ENCODE assay signal across 6 cellular contexts in genomic region chr1:153968000-153968363, GRCh38. TPM values are rescaled to one million over a fixed set of nuclear protein-coding genes. Genes with fewer than 3 reads are reported as not detected.
DNase-seq lines count a peak whose midpoint lies in the region; ATAC-seq lines count a peak whose summit lies in the region.

No MANE protein-coding gene starts in this region.

- peaks cover 16% of the 10 kb centered on the region for H3K36me3 Mint-ChIP-seq in activated CD4-positive, alpha-beta T cell treated with anti-CD3 and anti-CD28 coated beads for 36 hours (ENCODE audit: low read depth)

- 30 to 38% methylated on average over 8 of the region's 8 CpGs for WGBS in ectodermal cell, 2 experiments

- H3K27me3 Mint-ChIP-seq in activated CD4-positive, alpha-beta T cell treated with anti-CD3 and anti-CD28 coated beads for 36 hours, result no peaks in the 10 kb centered on the region

- POLR2A ChIA-PET in activated CD4-positive, alpha-beta T cell treated with anti-CD3 and anti-CD28 coated beads for 36 hours (lab: Charles Lee), result interaction anchor here (0.7 to 3.3 kb wide), 7 partner anchors 9 to 240 kb away, joined by 3 to 49 read pairs (median 8); partner anchors contain the start of genes CRTC2, DENND4B, INTS3 and JTB

- intact Hi-C loops in activated CD4-positive, alpha-beta T cell treated with anti-CD3 and anti-CD28 coated beads for 36 hours (cut with DNase I, micrococcal nuclease), result loop anchor here (1.0 to 10.0 kb wide), 8 partner anchors 9 to 433 kb away; partner anchors contain the start of genes JTB (in 2 of the 2), RAB13 (in 2 of the 2), S100A6 (in 2 of the 2) and CRTC2 (in 1 of the 2)

- peak overlapping the region; percentile 62 for H3K4me3 ChIP-seq in ectodermal cell (ENCODE audit: insufficient read depth, low read depth, low read length)
- peak overlapping the region; percentile 63 for H3K4me3 ChIP-seq in skeletal muscle cell (ENCODE audit: low read depth, low read length)

- H3K9me3 Mint-ChIP-seq in activated CD4-positive, alpha-beta T cell treated with anti-CD3 and anti-CD28 coated beads for 36 hours (ENCODE audit: low read depth), result no peaks in the 10 kb centered on the region

- H3K9me3 ChIP-seq in ectodermal cell (ENCODE audit: control insufficient read depth, low read length), result no peaks in the 10 kb centered on the region

- peak overlapping the region; percentile 96 for H3K27ac ChIP-seq in ectodermal cell (ENCODE audit: insufficient read depth, low read depth, low read length, poor library complexity, severe bottlenecking)

- H3K27ac Mint-ChIP-seq in activated CD4-positive, alpha-beta T cell treated with anti-CD3 and anti-CD28 coated beads for 36 hours, result peak overlapping the region; percentile 96

- no peaks in the 10 kb centered on the region for H3K36me3 ChIP-seq in ectodermal cell (ENCODE audit: control insufficient read depth, insufficient read depth, low read length)

- CTCF ChIA-PET in activated CD4-positive, alpha-beta T cell treated with anti-CD3 and anti-CD28 coated beads for 36 hours (lab: Charles Lee), result interaction anchor here (0.6 to 4.0 kb wide), 7 partner anchors 9 to 383 kb away, joined by 3 to 36 read pairs (median 4); partner anchors contain the start of genes DENND4B, JTB and RAB13

- peaks cover 3% of the 10 kb centered on the region for H3K4me1 ChIP-seq in ectodermal cell (ENCODE audit: control insufficient read depth, insufficient read depth, low read length)

- no peaks in the 10 kb centered on the region for H3K27me3 ChIP-seq in ectodermal cell (ENCODE audit: control insufficient read depth, insufficient read depth, low read length, poor library complexity, severe bottlenecking)

- peak; percentile 43 for DNase-seq in activated CD4-positive, alpha-beta T cell treated with anti-CD3 and anti-CD28 coated beads for 36 hours
- DNase-seq in activated CD4-positive, alpha-beta T cell treated with anti-CD3 and anti-CD28 coated beads for 48 hours, result no peak
- DNase-seq in skeletal muscle cell (ENCODE audit: low read depth), result no peak

- no peak for ATAC-seq in activated CD4-positive, alpha-beta T cell treated with anti-CD3 and anti-CD28 coated beads for 36 hours
- ATAC-seq in GM18520 (IDR thresholded peaks at IDR 0.05; ENCODE audit: unreplicated experiment) (no peak), HG02973 (IDR thresholded peaks at IDR 0.05; ENCODE audit: unreplicated experiment) (no peak)

- peak overlapping the region; percentile 96 for H3K4me3 Mint-ChIP-seq in activated CD4-positive, alpha-beta T cell treated with anti-CD3 and anti-CD28 coated beads for 36 hours

- H3K4me1 Mint-ChIP-seq in activated CD4-positive, alpha-beta T cell treated with anti-CD3 and anti-CD28 coated beads for 36 hours, result peaks cover 39% of the 10 kb centered on the region

RNA-seq across cellular contexts. Expression of gene CREB3L4, which starts 0.3 kb away (rescaled TPM):
- total RNA-seq in activated CD4-positive, alpha-beta T cell treated with anti-CD3 and anti-CD28 coated beads for 36 hours, result 1 to 10 TPM; 8.5 to 9.1 TPM
- polyA plus RNA-seq in ectodermal cell (2013, experiment 1 of 4), result 31.2 TPM
- 29.9 TPM for polyA plus RNA-seq in ectodermal cell (2013, experiment 2 of 4)
- 29.5 TPM for polyA plus RNA-seq in ectodermal cell (2013, experiment 3 of 4)
- polyA plus RNA-seq in ectodermal cell (2013, experiment 4 of 4), result 35.7 TPM

RNA-seq across cellular contexts. Expression of gene SLC39A1, which starts 4.6 kb away (rescaled TPM):
- total RNA-seq in activated CD4-positive, alpha-beta T cell treated with anti-CD3 and anti-CD28 coated beads for 36 hours, result 10 to 100 TPM; 64.4 to 65.5 TPM
- 142 TPM for polyA plus RNA-seq in ectodermal cell (2013, experiment 1 of 4)
- polyA plus RNA-seq in ectodermal cell (2013, experiment 2 of 4), result 146 TPM
- 108 TPM for polyA plus RNA-seq in ectodermal cell (2013, experiment 3 of 4)
- 117 TPM for polyA plus RNA-seq in ectodermal cell (2013, experiment 4 of 4)

RNA-seq across cellular contexts. Expression of gene JTB, which starts 9.5 kb away (rescaled TPM):
- total RNA-seq in activated CD4-positive, alpha-beta T cell treated with anti-CD3 and anti-CD28 coated beads for 36 hours, result 100 to 1,000 TPM; 107 to 145 TPM
- polyA plus RNA-seq in ectodermal cell (2013, experiment 1 of 4), result 62.8 TPM
- 62.0 TPM for polyA plus RNA-seq in ectodermal cell (2013, experiment 2 of 4)
- 73.5 TPM for polyA plus RNA-seq in ectodermal cell (2013, experiment 3 of 4)
- 74.9 TPM for polyA plus RNA-seq in ectodermal cell (2013, experiment 4 of 4)

RNA-seq across cellular contexts. Expression of gene CRTC2, which starts 9.6 kb away (rescaled TPM):
- total RNA-seq in activated CD4-positive, alpha-beta T cell treated with anti-CD3 and anti-CD28 coated beads for 36 hours, result 10 to 100 TPM; 60.6 to 80.4 TPM
- polyA plus RNA-seq in ectodermal cell (2013, experiment 1 of 4), result 34.6 TPM
- 35.8 TPM for polyA plus RNA-seq in ectodermal cell (2013, experiment 2 of 4)
- 25.7 TPM for polyA plus RNA-seq in ectodermal cell (2013, experiment 3 of 4)
- 29.4 TPM for polyA plus RNA-seq in ectodermal cell (2013, experiment 4 of 4)

RNA-seq across cellular contexts. Expression of gene RAB13, which starts 18.2 kb away (rescaled TPM):
- 10 to 100 TPM; 16.6 to 19.0 TPM for total RNA-seq in activated CD4-positive, alpha-beta T cell treated with anti-CD3 and anti-CD28 coated beads for 36 hours
- 86.2 TPM for polyA plus RNA-seq in ectodermal cell (2013, experiment 1 of 4)
- 65.9 TPM for polyA plus RNA-seq in ectodermal cell (2013, experiment 2 of 4)
- 70.9 TPM for polyA plus RNA-seq in ectodermal cell (2013, experiment 3 of 4)
- 77.3 TPM for polyA plus RNA-seq in ectodermal cell (2013, experiment 4 of 4)
